7 cellular contexts compared by ENCODE assay signal in genomic region chr14:20989464-20989786, GRCh38. TPM values are rescaled to one million over a fixed set of nuclear protein-coding genes. Genes with fewer than 3 reads are reported as not detected.
DNase-seq lines count a peak whose midpoint lies in the region; ATAC-seq and TF ChIP-seq lines count a peak whose summit lies in the region.

No MANE protein-coding gene starts in this region.

- ATAC-seq in activated T-helper 17 cell treated with anti-CD3 and anti-CD28 coated beads, Interleukin-2, amount 50 U/mL, for 72 hours (replicated peaks): no peak

- no peak overlapping the region for H3K9ac ChIP-seq in iPS-18a (ENCODE audit: low read length)

- peak in 1 of 2 experiments; percentile 78 for DNase-seq in HL-60 (ENCODE audit: low read depth in 1 of 2, low spot score in 1 of 2)
- DNase-seq in stomach: no peak
- no peak for DNase-seq in NCI-H2029 (lab: John Stamatoyannopoulos, UW)
- DNase-seq in NCI-H128 (lab: John Stamatoyannopoulos, UW; ENCODE audit: unreplicated experiment): no peak
- no peak for DNase-seq in activated CD8-positive, alpha-beta memory T cell treated with anti-CD3 and anti-CD28 coated beads, Interleukin-2, amount 50 U/mL, for 48 hours

- H3K27me3 Mint-ChIP-seq in activated T-helper 17 cell treated with anti-CD3 and anti-CD28 coated beads, Interleukin-2, amount 50 U/mL, for 72 hours: no peaks in the 10 kb centered on the region

- no peak for TF ChIP-seq EP300 in stomach (IDR thresholded peaks at IDR 0.05)

- H3K27ac ChIP-seq in HL-60 (replicated peaks) (peak overlapping the region; percentile 79), iPS-18a (ENCODE audit: low read length) (no peak overlapping the region), stomach (peak overlapping the region; percentile 66 to 85 (median 81))

- peak overlapping the region; percentile 91 for H3K27ac Mint-ChIP-seq in activated T-helper 17 cell treated with anti-CD3 and anti-CD28 coated beads, Interleukin-2, amount 50 U/mL, for 72 hours

- H3K4me3 ChIP-seq in HL-60 (replicated peaks; ENCODE audit: insufficient read depth, low read length) (peak overlapping the region; percentile 5; the same call in 1 of the 2 replicates), iPS-18a (ENCODE audit: low read length) (peak overlapping the region; percentile 53), stomach (peak overlapping the region; percentile 78 to 98 (median 83))

- H3K9me3 ChIP-seq in iPS-18a (ENCODE audit: control insufficient read depth, low read depth, low read length) (no peaks in the 10 kb centered on the region), stomach (no peaks in the 10 kb centered on the region)

- TF ChIP-seq CTCF in HL-60 (IDR thresholded peaks at IDR 0.05; ENCODE audit: insufficient read depth, low read length): no peak
- no peak for TF ChIP-seq CTCF in stomach (IDR thresholded peaks at IDR 0.05)

- H3K27me3 ChIP-seq in HL-60 (ENCODE audit: insufficient read depth, poor library complexity, severe bottlenecking) (no peaks in the 10 kb centered on the region), iPS-18a (ENCODE audit: control insufficient read depth, insufficient read depth, low read length) (no peaks in the 10 kb centered on the region), stomach (no peaks in the 10 kb centered on the region)

- 0 to 1% (median 1%) methylated on average over 11 of the region's 11 CpGs for WGBS in stomach, 5 donors

- no peaks in the 10 kb centered on the region for H3K9me3 Mint-ChIP-seq in activated T-helper 17 cell treated with anti-CD3 and anti-CD28 coated beads, Interleukin-2, amount 50 U/mL, for 72 hours

- no peak for TF ChIP-seq POLR2A in stomach (IDR thresholded peaks at IDR 0.05)

- peaks cover 22% of the 10 kb centered on the region for H3K36me3 ChIP-seq in iPS-18a (ENCODE audit: control insufficient read depth, low read depth, low read length)
- peaks cover 18 to 30% (median 28%) of the 10 kb centered on the region in 4 donors for H3K36me3 ChIP-seq in stomach

- H3K36me3 Mint-ChIP-seq in activated T-helper 17 cell treated with anti-CD3 and anti-CD28 coated beads, Interleukin-2, amount 50 U/mL, for 72 hours (ENCODE audit: low read depth): peaks cover 50% of the 10 kb centered on the region

- peaks cover 5% of the 10 kb centered on the region for H3K4me1 Mint-ChIP-seq in activated T-helper 17 cell treated with anti-CD3 and anti-CD28 coated beads, Interleukin-2, amount 50 U/mL, for 72 hours

- H3K4me3 Mint-ChIP-seq in activated T-helper 17 cell treated with anti-CD3 and anti-CD28 coated beads, Interleukin-2, amount 50 U/mL, for 72 hours: peak overlapping the region; percentile 93

- H3K4me1 ChIP-seq in iPS-18a (ENCODE audit: control insufficient read depth, low read depth, low read length) (no peaks in the 10 kb centered on the region), stomach (peaks cover 16 to 40% (median 31%) of the 10 kb centered on the region in 4 donors)

- intact Hi-C loops in stomach (cut with DNase I; ENCODE audit: low total_unique reads): no loop called here

RNA-seq across cellular contexts. Expression of gene METTL17, which starts 0.4 kb away (rescaled TPM):
- total RNA-seq in activated T-helper 17 cell treated with anti-CD3 and anti-CD28 coated beads, Interleukin-2, amount 50 U/mL, for 72 hours: 100 to 1,000 TPM in 1 of 2 donors, 10 to 100 TPM in 1; 83.2 to 102 TPM
- total RNA-seq in stomach: 100 to 1,000 TPM in 3 of 5 donors, 10 to 100 TPM in 2; 61.5 to 304 (median 107) TPM
- polyA plus RNA-seq in stomach: 10 to 100 TPM; 31.8 to 97.5 (median 38.0) TPM

RNA-seq across cellular contexts. Expression of gene SLC39A2, which starts 9.7 kb away (rescaled TPM):
- total RNA-seq in activated T-helper 17 cell treated with anti-CD3 and anti-CD28 coated beads, Interleukin-2, amount 50 U/mL, for 72 hours: under 1 TPM; 0.24 to 0.30 TPM
- total RNA-seq in stomach: not detected
- 1 to 10 TPM in 1 of 3 donors, not detected in 2; 3.8 TPM for polyA plus RNA-seq in stomach

RNA-seq across cellular contexts. Expression of gene RNASE2, which starts 34.1 kb away (rescaled TPM):
- not detected for total RNA-seq in activated T-helper 17 cell treated with anti-CD3 and anti-CD28 coated beads, Interleukin-2, amount 50 U/mL, for 72 hours
- not detected for total RNA-seq in stomach
- 1 to 10 TPM in 2 of 3 donors, under 1 TPM in 1; 1.00 to 1.3 (median 1.2) TPM for polyA plus RNA-seq in stomach

RNA-seq across cellular contexts. Expression of gene NDRG2, which starts 35.4 kb away (rescaled TPM):
- total RNA-seq in activated T-helper 17 cell treated with anti-CD3 and anti-CD28 coated beads, Interleukin-2, amount 50 U/mL, for 72 hours: 1 to 10 TPM; 4.1 to 5.4 TPM
- total RNA-seq in stomach: 100 to 1,000 TPM in 3 of 5 donors, 10 to 100 TPM in 2; 61.3 to 418 (median 115) TPM
- 100 to 1,000 TPM in 1 of 3 donors, 10 to 100 TPM in 2; 92.1 to 194 (median 99.1) TPM for polyA plus RNA-seq in stomach

RNA-seq across cellular contexts. Expression of gene TPPP2, which starts 40.6 kb away (rescaled TPM):
- not detected for total RNA-seq in activated T-helper 17 cell treated with anti-CD3 and anti-CD28 coated beads, Interleukin-2, amount 50 U/mL, for 72 hours
- not detected for total RNA-seq in stomach
- polyA plus RNA-seq in stomach: under 1 TPM in 1 of 3 donors, not detected in 2; 0.62 TPM

Comparison
In these comparisons a context has a peak if more than half of its experiments do, and no peak if none do; other contexts are left out.
1. H3K4me3 ChIP-seq: peak in every context shown above with its lines; median percentile 83 in stomach; 53 in iPS-18a; 5 in HL-60.